Comparison of ENCODE assay signal across 9 cellular contexts in the genomic region with DNA sequence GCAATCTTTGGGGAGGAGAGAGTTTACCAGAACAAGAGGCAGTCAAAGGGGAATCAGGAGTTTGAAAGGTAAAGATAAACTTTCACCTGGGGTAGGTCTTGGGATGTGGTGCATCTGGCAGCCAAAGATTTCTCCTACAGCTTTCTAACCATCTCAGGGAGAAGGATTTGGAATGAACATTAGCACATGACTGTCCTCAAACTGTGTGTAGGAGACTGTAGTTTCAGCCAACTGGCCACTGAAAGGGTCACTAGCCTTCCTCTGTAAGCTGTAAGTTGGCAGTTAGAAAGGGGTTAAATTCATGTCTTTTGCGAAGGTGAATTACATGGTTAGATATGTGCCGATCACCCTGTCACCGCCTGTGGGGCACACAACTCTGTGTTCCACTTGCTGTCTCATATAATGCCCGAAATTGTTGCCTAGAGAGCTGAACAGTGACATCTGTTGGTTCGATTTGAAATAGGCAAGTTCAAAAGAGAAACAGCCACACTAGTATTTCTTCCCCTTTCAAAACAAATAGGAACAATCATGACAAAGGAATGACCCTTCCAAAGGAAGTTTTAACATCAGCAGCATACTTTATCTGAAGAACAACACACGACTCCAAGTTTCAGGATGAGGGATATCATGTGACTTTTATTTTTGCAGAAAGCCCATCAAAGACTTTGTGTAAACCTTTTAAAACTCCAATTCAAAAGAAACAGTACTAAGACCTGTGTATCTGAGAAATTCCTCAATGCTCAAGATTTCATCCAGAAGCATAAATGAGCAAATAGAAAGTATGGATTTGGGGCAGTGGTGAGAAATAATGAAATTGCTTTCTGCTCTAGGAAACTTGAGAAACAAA. TPM values are rescaled to one million over a fixed set of nuclear protein-coding genes. Genes with fewer than 3 reads are reported as not detected.
DNase-seq lines count a peak whose midpoint lies in the region; ATAC-seq and TF ChIP-seq lines count a peak whose summit lies in the region.
"Had no signal": no experiment of that assay in that cellular context is flagged by ENCODE, and none has a peak within 500 bp of the region (broad histone marks: within the 10 kb centered on the region; RNA-seq: fewer than 3 reads in every experiment).

No MANE protein-coding gene starts in this region.

- H3K27me3 Mint-ChIP-seq in nephron progenitor cell (ENCODE audit: low read depth, poor library complexity) (peaks cover 5% of the 10 kb centered on the region), glutamatergic neuron (ENCODE audit: unreplicated experiment) (peaks cover 2% of the 10 kb centered on the region)

- H3K4me3 ChIP-seq in fibroblast of mammary gland (ENCODE audit: control insufficient read depth, low read depth, low read length): no peak overlapping the region

- ATAC-seq in GM19452 (IDR thresholded peaks at IDR 0.05; ENCODE audit: unreplicated experiment) (peak; percentile 93), HG03439 (IDR thresholded peaks at IDR 0.05; ENCODE audit: unreplicated experiment) (peak; percentile 86)

- no peak overlapping the region for H3K27ac Mint-ChIP-seq in nephron progenitor cell
- H3K27ac Mint-ChIP-seq in glutamatergic neuron (ENCODE audit: unreplicated experiment): no peak overlapping the region

- DNase-seq in DMS 273 (lab: John Stamatoyannopoulos, UW; ENCODE audit: unreplicated experiment): peak; percentile 78
- peak; percentile 73 for DNase-seq in NCI-H510A treated with DMSO at 0.1 percent for 48 hours (lab: John Stamatoyannopoulos, UW)
- peak; percentile 16 to 20 for DNase-seq in activated CD4-positive, alpha-beta T cell treated with anti-CD3 and anti-CD28 coated beads, Interleukin-2, amount 50 U/mL, for 48 hours
- DNase-seq in fibroblast of mammary gland (ENCODE audit: low read depth): peak; percentile 73
- peak; percentile 31 for DNase-seq in nephron progenitor cell
- no peak for DNase-seq in glutamatergic neuron

- no peak overlapping the region for H3K4me3 Mint-ChIP-seq in nephron progenitor cell
- no peak overlapping the region for H3K4me3 Mint-ChIP-seq in glutamatergic neuron (ENCODE audit: unreplicated experiment)

- H3K36me3 Mint-ChIP-seq in nephron progenitor cell (ENCODE audit: low read depth): no peaks in the 10 kb centered on the region
- no peaks in the 10 kb centered on the region for H3K36me3 Mint-ChIP-seq in glutamatergic neuron (ENCODE audit: unreplicated experiment)

- no peaks in the 10 kb centered on the region for H3K9me3 Mint-ChIP-seq in nephron progenitor cell
- H3K9me3 Mint-ChIP-seq in glutamatergic neuron (ENCODE audit: unreplicated experiment): no peaks in the 10 kb centered on the region

- H3K4me1 Mint-ChIP-seq in nephron progenitor cell (peaks cover 14% of the 10 kb centered on the region), glutamatergic neuron (ENCODE audit: low read depth, unreplicated experiment) (no peaks in the 10 kb centered on the region)

- TF ChIP-seq CTCF in fibroblast of mammary gland (conservative IDR thresholded peaks at IDR 0.05; ENCODE audit: control insufficient read depth, insufficient read depth, low read depth, low read length): peak; percentile 73
- TF ChIP-seq CTCF in nephron progenitor cell (IDR thresholded peaks at IDR 0.05): peak; percentile 61
- TF ChIP-seq CTCF in glutamatergic neuron (IDR thresholded peaks at IDR 0.05; ENCODE audit: partially characterized antibody, unreplicated experiment): no peak

RNA-seq across cellular contexts. Expression of gene OPN5, which starts 1.1 kb away (rescaled TPM):
- total RNA-seq in glutamatergic neuron (ENCODE audit: unreplicated experiment): not detected
- total RNA-seq: temporal lobe had no signal
